25 cellular contexts compared by ENCODE assay signal in the genomic region with DNA sequence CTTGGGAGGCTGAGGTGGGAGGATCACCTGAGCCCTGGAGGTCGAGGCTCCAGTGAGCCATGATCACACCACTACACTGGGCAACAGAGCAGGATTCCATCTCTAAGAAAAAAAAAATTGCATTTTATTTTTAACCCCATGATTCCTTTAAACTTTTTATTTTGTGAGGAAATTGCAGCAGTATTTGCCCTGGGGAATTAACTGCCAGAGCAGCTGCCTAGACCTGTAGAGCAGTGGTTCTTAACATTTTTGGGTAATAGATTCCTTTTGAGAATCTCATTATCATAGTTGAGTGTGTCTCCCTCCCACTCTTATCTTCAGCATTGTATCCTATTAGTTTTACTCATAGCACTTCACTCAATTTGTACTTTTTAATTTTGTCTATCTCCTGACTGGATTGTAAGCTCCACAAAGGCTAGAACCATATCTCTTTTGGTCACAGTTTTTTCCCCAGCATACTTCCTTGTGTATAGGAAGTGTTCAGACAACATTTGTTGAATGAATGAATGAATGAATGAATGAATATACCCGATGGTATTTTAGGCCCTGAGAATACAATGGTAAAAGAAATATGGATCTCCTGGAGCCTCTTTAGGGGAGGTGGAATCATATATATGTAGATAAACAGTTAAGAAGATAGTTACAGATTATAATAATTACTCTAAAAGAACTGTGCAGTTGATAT. TPM values are rescaled to one million over a fixed set of nuclear protein-coding genes. Genes with fewer than 3 reads are reported as not detected.
DNase-seq lines count a peak whose midpoint lies in the region; ATAC-seq and TF ChIP-seq lines count a peak whose summit lies in the region.
"Had no signal": no experiment of that assay in that cellular context is flagged by ENCODE, and none has a peak within 500 bp of the region (broad histone marks: within the 10 kb centered on the region; RNA-seq: fewer than 3 reads in every experiment).

No MANE protein-coding gene starts in this region.

- no peaks in the 10 kb centered on the region for H3K9me3 Mint-ChIP-seq in chondrocyte (ENCODE audit: low read depth)
- H3K9me3 Mint-ChIP-seq in Caco-2 (ENCODE audit: unreplicated experiment), result no peaks in the 10 kb centered on the region
- H3K9me3 Mint-ChIP-seq in activated naive CD4-positive, alpha-beta T cell treated with anti-CD3 and anti-CD28 coated beads, Interleukin-2, amount 50 U/mL, for 72 hours, result no peaks in the 10 kb centered on the region
- H3K9me3 Mint-ChIP-seq: CD4-positive, alpha-beta T cell; H9 had no signal

- H3K36me3 Mint-ChIP-seq in chondrocyte (ENCODE audit: low read depth) (peaks cover 14% of the 10 kb centered on the region), Caco-2 (ENCODE audit: insufficient read depth, unreplicated experiment) (no peaks in the 10 kb centered on the region)
- H3K36me3 Mint-ChIP-seq in activated naive CD4-positive, alpha-beta T cell treated with anti-CD3 and anti-CD28 coated beads, Interleukin-2, amount 50 U/mL, for 72 hours, result peaks cover 0 to 5% of the 10 kb centered on the region in 2 donors

- no peak overlapping the region for H3K4me3 ChIP-seq in left ventricle myocardium inferior
- no peak overlapping the region for H3K4me3 ChIP-seq in heart left ventricle
- peak overlapping the region; percentile 59 for H3K4me3 ChIP-seq in SK-N-MC
- no peak overlapping the region for H3K4me3 ChIP-seq in thoracic aorta
- H3K4me3 ChIP-seq in Caco-2 (ENCODE audit: low read depth, low read length), result no peak overlapping the region
- H3K4me3 ChIP-seq: GM23248, SJSA1 had no signal

- no TSS peak for BruUV-seq in Caco-2 (replicated peaks; lab: Mats Ljungman, UMichigan)

- peak overlapping the region; percentile 65 for H3K27ac Mint-ChIP-seq in chondrocyte (ENCODE audit: unreplicated experiment)
- no peak overlapping the region for H3K27ac Mint-ChIP-seq in Caco-2 (ENCODE audit: unreplicated experiment)
- H3K27ac Mint-ChIP-seq in activated naive CD4-positive, alpha-beta T cell treated with anti-CD3 and anti-CD28 coated beads, Interleukin-2, amount 50 U/mL, for 72 hours, result peak overlapping the region in 1 of 2 donors; percentile 31
- H3K27ac Mint-ChIP-seq: CD4-positive, alpha-beta T cell; H9 had no signal

- intact Hi-C loops in left ventricle myocardium inferior (cut with micrococcal nuclease) (no loop called here), heart left ventricle (cut with DNase I) (no loop called here), Caco-2 (cut with micrococcal nuclease; ENCODE audit: unreplicated experiment) (no loop called here)

- CTCF ChIA-PET in Caco-2 (lab: Charles Lee), result no interaction called here

- no peak for TF ChIP-seq POLR2A in heart left ventricle (IDR thresholded peaks at IDR 0.05)

- peaks cover 16% of the 10 kb centered on the region for H3K4me1 ChIP-seq in left ventricle myocardium inferior
- peaks cover 0 to 16% (median 3%) of the 10 kb centered on the region in 12 donors for H3K4me1 ChIP-seq in heart left ventricle
- H3K4me1 ChIP-seq in thoracic aorta (ENCODE audit: control insufficient read depth in 1 of 2, low read depth in 2 of 2), result peaks cover 14 to 30% of the 10 kb centered on the region in 2 donors
- H3K4me1 ChIP-seq in Caco-2, result no peaks in the 10 kb centered on the region
- H3K4me1 ChIP-seq: BE2C, SJSA1 had no signal

- peaks cover 37% of the 10 kb centered on the region for H3K36me3 ChIP-seq in left ventricle myocardium inferior
- peaks cover 0 to 52% (median 38%) of the 10 kb centered on the region in 9 donors for H3K36me3 ChIP-seq in heart left ventricle
- H3K36me3 ChIP-seq in SK-N-MC (ENCODE audit: insufficient read depth, low read length), result peaks cover 42% of the 10 kb centered on the region
- peaks cover 16% of the 10 kb centered on the region for H3K36me3 ChIP-seq in thoracic aorta
- H3K36me3 ChIP-seq in Caco-2 (ENCODE audit: control insufficient read depth, insufficient read depth, low read length), result no peaks in the 10 kb centered on the region

- no peak overlapping the region for H3K4me3 Mint-ChIP-seq in chondrocyte (ENCODE audit: unreplicated experiment)
- no peak overlapping the region for H3K4me3 Mint-ChIP-seq in Caco-2 (ENCODE audit: unreplicated experiment)
- H3K4me3 Mint-ChIP-seq: CD4-positive, alpha-beta T cell; H9 had no signal

- TF ChIP-seq CTCF in left ventricle myocardium inferior (IDR thresholded peaks at IDR 0.05; ENCODE audit: borderline replicate concordance), result no peak
- no peak for TF ChIP-seq CTCF in heart left ventricle (IDR thresholded peaks at IDR 0.05)
- TF ChIP-seq CTCF in chondrocyte (IDR thresholded peaks at IDR 0.05), result no peak
- TF ChIP-seq CTCF in thoracic aorta (IDR thresholded peaks at IDR 0.05), result no peak
- TF ChIP-seq CTCF in Caco-2 (IDR thresholded peaks at IDR 0.05; ENCODE audit: insufficient read depth in 1 of 2, low read depth in 1 of 2, low read length in 1 of 2, severe bottlenecking in 1 of 2, unreplicated experiment in 1 of 2), result no peak

- H3K27me3 ChIP-seq in left ventricle myocardium inferior (ENCODE audit: low read depth), result no peaks in the 10 kb centered on the region
- H3K27me3 ChIP-seq in heart left ventricle, result no peaks in the 10 kb centered on the region
- H3K27me3 ChIP-seq in thoracic aorta (replicated peaks; ENCODE audit: insufficient read depth), result no peaks in the 10 kb centered on the region
- no peaks in the 10 kb centered on the region for H3K27me3 ChIP-seq in Caco-2 (replicated peaks; ENCODE audit: control insufficient read depth, insufficient read depth, low read length)
- H3K27me3 ChIP-seq: BE2C, SJSA1 had no signal

- peak overlapping the region; percentile 27 for H3K9ac ChIP-seq in SK-N-MC (ENCODE audit: insufficient read length)
- H3K9ac ChIP-seq: GM23248, KMS-11 had no signal

- no peaks in the 10 kb centered on the region for H3K9me3 ChIP-seq in left ventricle myocardium inferior (replicated peaks)
- H3K9me3 ChIP-seq in heart left ventricle, result no peaks in the 10 kb centered on the region
- no peaks in the 10 kb centered on the region for H3K9me3 ChIP-seq in SK-N-MC (ENCODE audit: low read depth, low read length)
- no peaks in the 10 kb centered on the region for H3K9me3 ChIP-seq in thoracic aorta
- no peaks in the 10 kb centered on the region for H3K9me3 ChIP-seq in Caco-2
- H3K9me3 ChIP-seq: BE2C, SJSA1 had no signal

- no peak for ATAC-seq in heart left ventricle
- ATAC-seq in thoracic aorta (ENCODE audit: insufficient number of reproducible peaks, low FRiP score, low read depth), result no peak
- no peak for ATAC-seq in activated naive CD4-positive, alpha-beta T cell treated with anti-CD3 and anti-CD28 coated beads, Interleukin-2, amount 50 U/mL, for 72 hours
- ATAC-seq: Right ventricle myocardium inferior had no signal

- POLR2A ChIA-PET in Caco-2 (lab: Charles Lee), result no interaction called here

- DNase-seq in left ventricle myocardium inferior (no peak), heart left ventricle (no peak), SK-N-MC (ENCODE audit: low read depth, low spot score) (peak; percentile 67), chondrocyte (ENCODE audit: low spot score) (no peak), thoracic aorta (ENCODE audit: low spot score) (no peak), Caco-2 (no peak), NCI-H2227 treated with DMSO at 0.1 percent for 48 hours (lab: John Stamatoyannopoulos, UW) (no peak)
- no peak for DNase-seq in activated naive CD4-positive, alpha-beta T cell treated with anti-CD3 and anti-CD28 coated beads, Interleukin-2, amount 50 U/mL, for 72 hours (ENCODE audit: low spot score in 2 of 2)
- DNase-seq: BE2C; CD4-positive, alpha-beta T cell; COR-L47; DMS 273 treated with DMSO at 0.1 percent for 48 hours; DND-41; H9; MV-4-11; NCI-H1105 treated with DMSO at 0.1 percent for 48 hours; NCI-H1694; NCI-H2081; NCI-H446 treated with DMSO at 0.1 percent for 48 hours; NCI-H526 treated with DMSO at 0.1 percent for 48 hours; OCI-M1 had no signal

- peak overlapping the region; percentile 2 for H3K27ac ChIP-seq in left ventricle myocardium inferior (replicated peaks)
- peak overlapping the region in 4 of 12 donors; percentile 0 to 41 (median 12) for H3K27ac ChIP-seq in heart left ventricle
- peak overlapping the region; percentile 93 for H3K27ac ChIP-seq in SK-N-MC
- peak overlapping the region; percentile 52 to 68 for H3K27ac ChIP-seq in thoracic aorta
- H3K27ac ChIP-seq: GM23248, KMS-11, SJSA1 had no signal

- 64 to 76% (median 66%) methylated on average over 2 of the region's 2 CpGs for WGBS in heart left ventricle, 4 donors

- H3K27me3 Mint-ChIP-seq in chondrocyte (ENCODE audit: low read depth) (no peaks in the 10 kb centered on the region), Caco-2 (ENCODE audit: insufficient read depth, unreplicated experiment) (no peaks in the 10 kb centered on the region)
- H3K27me3 Mint-ChIP-seq: CD4-positive, alpha-beta T cell had no signal

- H3K4me1 Mint-ChIP-seq in chondrocyte (ENCODE audit: low read depth) (peaks cover 23% of the 10 kb centered on the region), Caco-2 (ENCODE audit: low read depth, unreplicated experiment) (no peaks in the 10 kb centered on the region)

RNA-seq across cellular contexts. Expression of a gene that starts 40.6 kb away (rescaled TPM):
- total RNA-seq in left ventricle myocardium inferior (14.2 TPM), heart left ventricle (10 to 100 TPM in 5 of 9 donors, 1 to 10 TPM in 4; 5.3 to 14.8 (median 11.2) TPM), chondrocyte (9.5 to 13.1 TPM (median 10.4 TPM) in 3 replicates), thoracic aorta (10 to 100 TPM in 1 of 2 donors, 1 to 10 TPM in 1; 5.0 to 12.8 TPM), Caco-2 (2022) (10.4 and 11.4 TPM in 2 replicates)
- polyA plus RNA-seq in heart left ventricle, result 10 to 100 TPM in 1 of 2 donors, 1 to 10 TPM in 1; 3.4 to 11.1 TPM
- 1 to 10 TPM; 5.1 to 5.7 TPM for total RNA-seq in activated naive CD4-positive, alpha-beta T cell treated with anti-CD3 and anti-CD28 coated beads, Interleukin-2, amount 50 U/mL, for 72 hours

RNA-seq across cellular contexts. Expression of a gene that starts 57.6 kb away (rescaled TPM):
- total RNA-seq in left ventricle myocardium inferior (31.8 TPM), heart left ventricle (10 to 100 TPM; 26.0 to 43.0 (median 33.3) TPM), chondrocyte (32.6 to 42.6 TPM (median 33.2 TPM) in 3 replicates), thoracic aorta (10 to 100 TPM; 73.2 to 88.0 TPM), Caco-2 (2022) (28.9 and 29.2 TPM in 2 replicates)
- polyA plus RNA-seq in heart left ventricle, result 10 to 100 TPM in 1 of 2 donors, 1 to 10 TPM in 1; 9.9 to 11.7 TPM
- 10 to 100 TPM; 22.5 to 34.7 TPM for total RNA-seq in activated naive CD4-positive, alpha-beta T cell treated with anti-CD3 and anti-CD28 coated beads, Interleukin-2, amount 50 U/mL, for 72 hours
